ENCODE assay signal across 20 cellular contexts in genomic region chr2:201857326-201857725, GRCh38. TPM values are rescaled to one million over a fixed set of nuclear protein-coding genes. Genes with fewer than 3 reads are reported as not detected.
DNase-seq lines count a peak whose midpoint lies in the region; ATAC-seq and TF ChIP-seq lines count a peak whose summit lies in the region.
"Had no signal": no experiment of that assay in that cellular context is flagged by ENCODE, and none has a peak within 500 bp of the region (broad histone marks: within the 10 kb centered on the region; RNA-seq: fewer than 3 reads in every experiment).

No MANE protein-coding gene starts in this region.

- no TSS peak for BruUV-seq in IMR-90 (replicated peaks; lab: Mats Ljungman, UMichigan)

- no peak overlapping the region for H3K56ac ChIP-seq in IMR-90 (ENCODE audit: extremely low read depth, insufficient read depth, low read length)

- H3K4me1 Mint-ChIP-seq in endothelial cell (ENCODE audit: unreplicated experiment) = peaks cover 17% of the 10 kb centered on the region
- peaks cover 87% of the 10 kb centered on the region for H3K4me1 Mint-ChIP-seq in nephron progenitor cell

- H3K36me3 Mint-ChIP-seq in endothelial cell (ENCODE audit: low read depth, unreplicated experiment) (no peaks in the 10 kb centered on the region), nephron progenitor cell (ENCODE audit: low read depth) (no peaks in the 10 kb centered on the region)
- H3K36me3 Mint-ChIP-seq: CD4-positive, CD25-positive, alpha-beta regulatory T cell; CD8-positive, alpha-beta memory T cell had no signal

- no peak overlapping the region for H2AK9ac ChIP-seq in IMR-90 (replicated peaks; ENCODE audit: low read depth, low read length, poor library complexity)

- H4K5ac ChIP-seq in IMR-90 (ENCODE audit: low read depth, low read length) = peak overlapping the region; percentile 66

- peak overlapping the region; percentile 72 for H3K23ac ChIP-seq in IMR-90 (ENCODE audit: low read depth, low read length)

- peak overlapping the region; percentile 90 for H3K18ac ChIP-seq in IMR-90 (ENCODE audit: low read depth, low read length)

- dilution Hi-C loops in IMR-90 (cut with HindIII; ENCODE audit: low sequenced_read_pairs, unreplicated experiment) = no loop called here

- no peak for TF ChIP-seq POLR2A in IMR-90 (IDR thresholded peaks at IDR 0.05; ENCODE audit: low read depth, low read length)

- H2AFZ ChIP-seq in IMR-90 (replicated peaks; ENCODE audit: low read length, poor library complexity) = no peak overlapping the region
- H2AFZ ChIP-seq in hepatocyte = no peak overlapping the region

- H3K4me3 Mint-ChIP-seq in endothelial cell (ENCODE audit: unreplicated experiment) = peak overlapping the region; percentile 42
- peak overlapping the region; percentile 57 for H3K4me3 Mint-ChIP-seq in nephron progenitor cell
- H3K4me3 Mint-ChIP-seq: CD4-positive, CD25-positive, alpha-beta regulatory T cell; CD8-positive, alpha-beta memory T cell; H9 had no signal

- no CpG with 5 or more reads among the region's 2 CpGs for WGBS in IMR-90 (ENCODE audit: extremely low coverage in 2 of 2, insufficient read length in 1 of 2), 2 experiments
- 100% methylated on average over 2 of the region's 2 CpGs for WGBS in hepatocyte (ENCODE audit: low lambda C conversion rate, missing lambda C conversion rate)

- peaks cover 11% of the 10 kb centered on the region for H3K9me1 ChIP-seq in IMR-90 (ENCODE audit: insufficient read depth, low read length)

- H3K4me2 ChIP-seq in IMR-90 (ENCODE audit: low read depth, low read length) (no peak overlapping the region), hepatocyte (no peak overlapping the region)

- POLR2A ChIA-PET in IMR-90 (lab: Charles Lee; ENCODE audit: unreplicated experiment) = no interaction called here

- peak overlapping the region; percentile 96 for H4K91ac ChIP-seq in IMR-90 (ENCODE audit: insufficient read depth, low read depth, low read length)

- H3K36me3 ChIP-seq in IMR-90 (ENCODE audit: control insufficient read depth, insufficient read depth, low read length) = no peaks in the 10 kb centered on the region
- H3K36me3 ChIP-seq in hepatocyte (replicated peaks; ENCODE audit: insufficient read depth, low read depth) = no peaks in the 10 kb centered on the region
- H3K36me3 ChIP-seq: BE2C had no signal

- peak overlapping the region; percentile 94 for H2BK20ac ChIP-seq in IMR-90 (ENCODE audit: low read depth, low read length)

- CTCF ChIA-PET in IMR-90 (lab: Yijun Ruan, JAX) = no interaction called here

- ATAC-seq in IMR-90 (ENCODE audit: low read depth) (no peak), HG03135 (IDR thresholded peaks at IDR 0.05; ENCODE audit: unreplicated experiment) (no peak)
- ATAC-seq: K562 had no signal

- DNase-seq in IMR-90 (no peak), endothelial cell (ENCODE audit: low spot score) (no peak), nephron progenitor cell (no peak), hepatocyte (ENCODE audit: low spot score) (no peak), middle frontal gyrus (ENCODE audit: extremely low spot score, low spot score) (no peak), activated T-cell treated with anti-CD3 and anti-CD28 coated beads for 4 hours (no peak)
- DNase-seq: ACHN; BE2C; CD4-positive, CD25-positive, alpha-beta regulatory T cell; CD8-positive, alpha-beta memory T cell; COR-L47; DMS 273 treated with DMSO at 0.1 percent for 48 hours; DMS53; DND-41; EL; GOT3; H9 had no signal

- H3K79me2 ChIP-seq in hepatocyte = no peaks in the 10 kb centered on the region

- H3K4me1 ChIP-seq in IMR-90 (ENCODE audit: control insufficient read depth, insufficient read depth, low read length) (peaks cover 42% of the 10 kb centered on the region), hepatocyte (ENCODE audit: insufficient read depth) (peaks cover 15% of the 10 kb centered on the region)
- H3K4me1 ChIP-seq: BE2C had no signal

- no peaks in the 10 kb centered on the region for H4K20me1 ChIP-seq in IMR-90 (ENCODE audit: insufficient read depth, low read length)
- H4K20me1 ChIP-seq in hepatocyte (ENCODE audit: insufficient read depth, poor library complexity, severe bottlenecking) = no peaks in the 10 kb centered on the region

- H3K9me3 Mint-ChIP-seq in endothelial cell (ENCODE audit: unreplicated experiment) (no peaks in the 10 kb centered on the region), nephron progenitor cell (no peaks in the 10 kb centered on the region)
- H3K9me3 Mint-ChIP-seq: CD8-positive, alpha-beta memory T cell; H9 had no signal

- peak overlapping the region; percentile 91 for H2BK5ac ChIP-seq in IMR-90 (ENCODE audit: low read depth, low read length, poor library complexity, severe bottlenecking)

- H3K4me3 ChIP-seq in IMR-90 (ENCODE audit: insufficient read depth, low read depth, low read length) (no peak overlapping the region), hepatocyte (no peak overlapping the region)
- H3K4me3 ChIP-seq: K562 had no signal

- in situ Hi-C loops in IMR-90 (cut with MboI; ENCODE audit: low sequenced_read_pairs) = loop anchor here (5.0 kb wide), 2 partner anchors 55 to 180 kb away; no protein-coding TSS in a partner anchor

- H3K9me3 ChIP-seq in IMR-90 (ENCODE audit: control insufficient read depth, insufficient read depth, low read length) (no peaks in the 10 kb centered on the region), hepatocyte (ENCODE audit: low read depth) (no peaks in the 10 kb centered on the region)
- H3K9me3 ChIP-seq: BE2C had no signal

- H3K27ac Mint-ChIP-seq in endothelial cell (ENCODE audit: unreplicated experiment) (no peak overlapping the region), nephron progenitor cell (peak overlapping the region; percentile 99)
- H3K27ac Mint-ChIP-seq: CD4-positive, CD25-positive, alpha-beta regulatory T cell; CD8-positive, alpha-beta memory T cell had no signal

- H3K79me1 ChIP-seq in IMR-90 (ENCODE audit: low read depth in 1 of 2, low read length in 2 of 2) = peaks cover 13 to 42% of the 10 kb centered on the region in 2 experiments

- H3K14ac ChIP-seq in IMR-90 (replicated peaks; ENCODE audit: low read depth, low read length) = peak overlapping the region; percentile 82

- no peaks in the 10 kb centered on the region for H3K9me2 ChIP-seq in hepatocyte (replicated peaks; ENCODE audit: insufficient read depth)

- H4K8ac ChIP-seq in IMR-90 (ENCODE audit: low read depth in 2 of 2, low read length in 2 of 2) = peak overlapping the region; percentile 54 to 88; a peak in 3 of 4 replicates

- TF ChIP-seq RAD21 in IMR-90 (IDR thresholded peaks at IDR 0.05; ENCODE audit: low read length) = no peak

- no peak for TF ChIP-seq CTCF in IMR-90 (conservative IDR thresholded peaks at IDR 0.05; ENCODE audit: low read depth, low read length)
- no peak for TF ChIP-seq CTCF in endothelial cell (IDR thresholded peaks at IDR 0.05; ENCODE audit: unreplicated experiment)
- TF ChIP-seq CTCF in nephron progenitor cell (IDR thresholded peaks at IDR 0.05) = no peak
- TF ChIP-seq CTCF in hepatocyte (IDR thresholded peaks at IDR 0.05; ENCODE audit: poor library complexity) = no peak

- H3K27ac ChIP-seq in IMR-90 (ENCODE audit: insufficient read depth, low read length) (peak overlapping the region; percentile 69; the same call in 1 of the 2 replicates), hepatocyte (no peak overlapping the region)
- H3K27ac ChIP-seq: HL-60 had no signal

- peak overlapping the region; percentile 98; the same call in 2 of the 3 replicates for H2BK15ac ChIP-seq in IMR-90 (ENCODE audit: low read depth, low read length)

- intact Hi-C loops in IMR-90 (cut with micrococcal nuclease) = no loop called here

- H2BK120ac ChIP-seq in IMR-90 (ENCODE audit: low read depth, low read length) = peak overlapping the region; percentile 96

- H3K4ac ChIP-seq in IMR-90 (ENCODE audit: low read depth, low read length) = peak overlapping the region; percentile 95

- H3K27me3 ChIP-seq in IMR-90 (ENCODE audit: control insufficient read depth, insufficient read depth, low read length) = no peaks in the 10 kb centered on the region
- no peaks in the 10 kb centered on the region for H3K27me3 ChIP-seq in hepatocyte
- H3K27me3 ChIP-seq: BE2C had no signal

- peak overlapping the region; percentile 91 for H2AK5ac ChIP-seq in IMR-90 (ENCODE audit: low read depth, low read length)

- H3K27me3 Mint-ChIP-seq in endothelial cell (ENCODE audit: unreplicated experiment) (no peaks in the 10 kb centered on the region), nephron progenitor cell (ENCODE audit: low read depth, poor library complexity) (no peaks in the 10 kb centered on the region)

- no peak overlapping the region for H3K9ac ChIP-seq in IMR-90 (ENCODE audit: low read depth, low read length)

TF ChIP-seq in IMR-90, 13 proteins besides CTCF, POLR2A, EP300 and RAD21 (continues in another document):
- TF ChIP-seq SMC3 (IDR thresholded peaks at IDR 0.05; ENCODE audit: low read depth, low read length) = no peak
- no peak for TF ChIP-seq CEBPB (IDR thresholded peaks at IDR 0.05; ENCODE audit: low read depth, low read length)
- no peak for TF ChIP-seq CHD1 (IDR thresholded peaks at IDR 0.05; ENCODE audit: low read depth, low read length)
- TF ChIP-seq NFE2L2 (IDR thresholded peaks at IDR 0.05; ENCODE audit: low read depth, low read length) = no peak
- no peak for TF ChIP-seq BHLHE40 (IDR thresholded peaks at IDR 0.05; ENCODE audit: low read depth, low read length)
- no peak for TF ChIP-seq ELK1 (IDR thresholded peaks at IDR 0.05; ENCODE audit: borderline replicate concordance, low read depth, low read length)
- TF ChIP-seq RFX5 (IDR thresholded peaks at IDR 0.05; ENCODE audit: low read depth, low read length) = no peak
- no peak for TF ChIP-seq MAFK (IDR thresholded peaks at IDR 0.05; ENCODE audit: low read depth, low read length)
- TF ChIP-seq FOS (IDR thresholded peaks at IDR 0.05; ENCODE audit: low read depth, low read length) = no peak
- no peak for TF ChIP-seq MAZ (IDR thresholded peaks at IDR 0.05; ENCODE audit: borderline replicate concordance, low read depth, low read length)
- no peak for TF ChIP-seq MXI1 (IDR thresholded peaks at IDR 0.05; ENCODE audit: borderline replicate concordance, low read depth, low read length)

RNA-seq across cellular contexts. Expression of gene CDK15, which starts 51.0 kb away (rescaled TPM):
- total RNA-seq in IMR-90 (2012; rRNA removed) (28.9 and 33.0 TPM in 2 replicates), endothelial cell (ENCODE audit: unreplicated experiment) (not detected), hepatocyte (0.80 and 4.0 TPM in 2 replicates)
- polyA plus RNA-seq in IMR-90 (2012; rRNA removed) (15.7 and 16.1 TPM in 2 replicates), hepatocyte (0.17 and 1.2 TPM in 2 replicates)
- 5.7 and 7.2 TPM in 2 replicates for polyA plus RNA-seq in IMR-90 (2012; cell fraction: cytosol; rRNA removed)
- polyA plus RNA-seq in IMR-90 (2012; cell fraction: nucleus; rRNA removed; ENCODE audit: low replicate concordance) = 6.9 and 22.1 TPM in 2 replicates
- total RNA-seq: CD4-positive, CD25-positive, alpha-beta regulatory T cell; CD8-positive, alpha-beta memory T cell; H9; K562 had no signal
- polyA plus RNA-seq: CD4-positive, CD25-positive, alpha-beta regulatory T cell; CD8-positive, alpha-beta memory T cell; K562 had no signal
